ENCODE assay signal across 10 cellular contexts in genomic region chr14:20802341-20803084, GRCh38. TPM values are rescaled to one million over a fixed set of nuclear protein-coding genes. Genes with fewer than 3 reads are reported as not detected.
DNase-seq lines count a peak whose midpoint lies in the region; TF ChIP-seq lines count a peak whose summit lies in the region.
"Had no signal": no experiment of that assay in that cellular context is flagged by ENCODE, and none has a peak within 500 bp of the region (broad histone marks: within the 10 kb centered on the region; RNA-seq: fewer than 3 reads in every experiment).

Gene RNASE1, minus strand, starts transcription at chr14:20802844. Its CDS starts 776 bp downstream, at chr14:20802068.

- H2AFZ ChIP-seq in H9 (ENCODE audit: low read length) = no peak within 1 kb of the TSS

- no peak within 1 kb of the TSS for H3K56ac ChIP-seq in H9 (ENCODE audit: insufficient read length, low read depth, low read length)

- peaks cover 53 to 58% of the 10 kb centered on the region in 2 experiments for H3K4me1 Mint-ChIP-seq in H9

- H2BK12ac ChIP-seq in H9 (ENCODE audit: insufficient read length, low read depth, low read length) = no peak within 1 kb of the TSS

- no peak within 1 kb of the TSS for H2BK5ac ChIP-seq in H9 (ENCODE audit: insufficient read length, low read length)

- H3K4me2 ChIP-seq in H9 (ENCODE audit: insufficient read depth, insufficient read length, low read length) = no peak within 1 kb of the TSS

- H3T11ph ChIP-seq in H9 (ENCODE audit: low read length) = no peak within 1 kb of the TSS

- TF ChIP-seq CTCF in subcutaneous adipose tissue (IDR thresholded peaks at IDR 0.05; ENCODE audit: low read depth) (no peak), H9 (conservative IDR thresholded peaks at IDR 0.05) (no peak)

- H4K20me1 ChIP-seq in H9 (ENCODE audit: control insufficient read depth, insufficient read depth, insufficient read length) = no peaks in the 10 kb centered on the region

- no peaks in the 10 kb centered on the region for H3K9me3 ChIP-seq in H9 (ENCODE audit: control insufficient read depth, low read depth, low read length)

- H3K27ac ChIP-seq in H9 (ENCODE audit: insufficient read length, low read depth, low read length) = no peak within 1 kb of the TSS

- no peak within 1 kb of the TSS for H4K8ac ChIP-seq in H9 (replicated peaks; ENCODE audit: insufficient read length, low read depth, low read length)

- no peak within 1 kb of the TSS; a peak in 2 of 7 replicates for H3K27ac Mint-ChIP-seq in H9

- no peak within 1 kb of the TSS for H3K23ac ChIP-seq in H9 (ENCODE audit: insufficient read length, low read depth, low read length)

- no peaks in the 10 kb centered on the region for H3K23me2 ChIP-seq in H9 (ENCODE audit: insufficient read length, low read depth, low read length, poor library complexity, severe bottlenecking)

- H4K91ac ChIP-seq in H9 (ENCODE audit: insufficient read length, low read depth, low read length) = no peak within 1 kb of the TSS

- H2BK20ac ChIP-seq in H9 (ENCODE audit: low read depth, low read length, poor library complexity, severe bottlenecking) = no peak within 1 kb of the TSS

- H3K27me3 Mint-ChIP-seq in H9 (ENCODE audit: low read depth) = no peaks in the 10 kb centered on the region; the same call in 1 of the 2 replicates

- no peak within 1 kb of the TSS; the same call in 1 of the 2 replicates for H3K14ac ChIP-seq in H9 (ENCODE audit: insufficient read depth, low read length)

- H3K9me3 Mint-ChIP-seq in H9 = no peaks in the 10 kb centered on the region

- H3K9ac ChIP-seq in H9 (ENCODE audit: extremely low read depth, insufficient read length, low read length) = no peak within 1 kb of the TSS

- peaks cover 10% of the 10 kb centered on the region; the same call in 1 of the 2 replicates for H3K4me1 ChIP-seq in H9 (ENCODE audit: insufficient read depth, low read length)

- no peak within 1 kb of the TSS for H2BK120ac ChIP-seq in H9 (ENCODE audit: low read depth, low read length, poor library complexity, severe bottlenecking)

- no CpG with 5 or more reads among the region's 11 CpGs for WGBS in H9 (ENCODE audit: extremely low coverage, insufficient read length, low lambda C conversion rate)

- H3K36me3 Mint-ChIP-seq in H9 (ENCODE audit: insufficient read depth in 1 of 3, low read depth in 3 of 3) = peaks cover 0 to 2% (median 0%) of the 10 kb centered on the region in 3 experiments; a peak in 1 of 7 replicates

- no peaks in the 10 kb centered on the region for H3K79me2 ChIP-seq in H9 (ENCODE audit: insufficient read depth, low read length)

- H3K18ac ChIP-seq in H9 (ENCODE audit: insufficient read length, low read depth, low read length) = no peak within 1 kb of the TSS

- H3K79me1 ChIP-seq in H9 (ENCODE audit: insufficient read depth, low read depth, low read length, poor library complexity, severe bottlenecking) = no peaks in the 10 kb centered on the region

- no peaks in the 10 kb centered on the region for H3K27me3 ChIP-seq in H9 (ENCODE audit: insufficient read depth, low read length)
- H3K27me3 ChIP-seq: cardiac muscle cell had no signal

- no peak within 1 kb of the TSS for H3K4ac ChIP-seq in H9 (ENCODE audit: low read depth, low read length)

- H3K4me3 Mint-ChIP-seq in H9 = no peak within 1 kb of the TSS

- H2BK15ac ChIP-seq in H9 (ENCODE audit: low read depth, low read length) = no peak within 1 kb of the TSS

- no peak within 1 kb of the TSS for H2AK5ac ChIP-seq in H9 (ENCODE audit: insufficient read length, low read length)

- no peak within 1 kb of the TSS for H4K5ac ChIP-seq in H9 (ENCODE audit: insufficient read length, low read depth, low read length)

- TF ChIP-seq POLR2A in erythroblast (IDR thresholded peaks at IDR 0.05; ENCODE audit: low read length) = no peak

- DNase-seq in LoVo (ENCODE audit: low spot score) = peak; percentile 50
- DNase-seq in erythroblast (lab: John Stamatoyannopoulos, UW) = peak; percentile 24 to 41
- no peak for DNase-seq in mesenteric fat pad (ENCODE audit: low spot score)
- DNase-seq in NCI-H748 treated with DMSO at 0.1 percent for 48 hours (lab: John Stamatoyannopoulos, UW) = no peak
- no peak for DNase-seq in NCI-H2107 (lab: John Stamatoyannopoulos, UW)
- DNase-seq in SKM-1 (lab: John Stamatoyannopoulos, UW; ENCODE audit: unreplicated experiment) = no peak
- DNase-seq in H9 = no peak
- DNase-seq: Kasumi-1 had no signal

RNA-seq across cellular contexts. Expression of gene RNASE1, which starts in this region (rescaled TPM):
- total RNA-seq in mesenteric fat pad (641 TPM), subcutaneous adipose tissue (1,000 to 10,000 TPM in 2 of 4 donors, 100 to 1,000 TPM in 2; 568 to 1,425 (median 983) TPM), H9 (2021) (1.2 and 1.6 TPM in 2 replicates)

Comparison
In these comparisons a context has a peak if more than half of its experiments do, and no peak if none do; other contexts are left out.
1. RNA of gene RNASE1 (total RNA-seq): 568 to 1,425 TPM in subcutaneous adipose tissue and 641 TPM in mesenteric fat pad (single experiment); 1.2 to 1.6 TPM in H9; every median in the first group is over 100 times any median in the second.
2. DNase-seq: peak in LoVo (single experiment) and erythroblast (2 of 2); none in mesenteric fat pad (single experiment), NCI-H748 treated with DMSO at 0.1 percent for 48 hours (single experiment), NCI-H2107 (single experiment), SKM-1 (single experiment) and H9 (single experiment).